ENCODE assay signal across 14 cellular contexts in genomic region chr14:95256776-95257060, GRCh38.
"Had no signal": no experiment of that assay in that cellular context is flagged by ENCODE, and none has a peak within 500 bp of the region (broad histone marks: within the 10 kb centered on the region; RNA-seq: fewer than 3 reads in every experiment).

No MANE protein-coding gene starts in this region.

- H3K36me3 ChIP-seq: gastroesophageal sphincter, sigmoid colon had no signal

- H3K27me3 ChIP-seq: gastroesophageal sphincter, sigmoid colon had no signal

- H3K36me3 Mint-ChIP-seq: activated naive CD4-positive, alpha-beta T cell treated with anti-CD3 and anti-CD28 coated beads, Interleukin-2, amount 50 U/mL, for 24 hours had no signal

- H3K4me3 Mint-ChIP-seq: activated CD4-positive, alpha-beta T cell treated with anti-CD3 and anti-CD28 coated beads, Interleukin-2, amount 10 ng/mL, durations not matched to agents 7 days and 5 days; activated naive CD4-positive, alpha-beta T cell treated with anti-CD3 and anti-CD28 coated beads, Interleukin-2, amount 50 U/mL, for 24 hours; activated T-cell treated with anti-CD3 and anti-CD28 coated beads, Interleukin-2, amount 50 U/mL, for 24 hours; stimulated activated naive B cell treated with anti-CD40 and anti-IgM and Interleukin-4, amounts not matched to agents 10 μg/mL and 1 μg/mL and 100 μg/mL, for 72 hours had no signal

- H3K27ac ChIP-seq: gastroesophageal sphincter, sigmoid colon had no signal

- H3K9me3 ChIP-seq: gastroesophageal sphincter, sigmoid colon had no signal

- H3K4me1 Mint-ChIP-seq: activated CD4-positive, alpha-beta T cell treated with anti-CD3 and anti-CD28 coated beads, Interleukin-2, amount 10 ng/mL, durations not matched to agents 7 days and 5 days had no signal

- DNase-seq: activated CD4-positive, alpha-beta T cell treated with anti-CD3 and anti-CD28 coated beads, Interleukin-2, amount 10 ng/mL, durations not matched to agents 7 days and 5 days; activated CD4-positive, CD25-positive, alpha-beta regulatory T cell; activated effector memory CD4-positive, alpha-beta T cell treated with Interleukin-2 at 50 U/mL for 16 hours; activated T-cell treated with anti-CD3 and anti-CD28 coated beads, Interleukin-2, amount 50 U/mL, for 24 hours; effector CD8-positive, alpha-beta T cell; kidney; left ventricle myocardium superior; mesendoderm; sigmoid colon; stimulated activated CD4-positive, alpha-beta T cell treated with anti-CD3 and anti-CD28 coated beads, Interleukin-2, amount 100 ng/mL, for 24 hours; stimulated activated naive B cell treated with anti-CD40 and anti-IgM and Interleukin-4, amounts not matched to agents 10 μg/mL and 1 μg/mL and 100 μg/mL, for 72 hours; T-helper 2 cell had no signal

- H3K9me3 Mint-ChIP-seq: activated CD4-positive, alpha-beta T cell treated with anti-CD3 and anti-CD28 coated beads, Interleukin-2, amount 10 ng/mL, durations not matched to agents 7 days and 5 days; activated naive CD4-positive, alpha-beta T cell treated with anti-CD3 and anti-CD28 coated beads, Interleukin-2, amount 50 U/mL, for 24 hours; activated T-cell treated with anti-CD3 and anti-CD28 coated beads, Interleukin-2, amount 50 U/mL, for 24 hours; stimulated activated naive B cell treated with anti-CD40 and anti-IgM and Interleukin-4, amounts not matched to agents 10 μg/mL and 1 μg/mL and 100 μg/mL, for 72 hours had no signal

- H3K4me3 ChIP-seq: gastroesophageal sphincter, sigmoid colon had no signal

- ATAC-seq: gastroesophageal sphincter; left ventricle myocardium superior; stimulated activated naive B cell treated with anti-CD40 and anti-IgM and Interleukin-4, amounts not matched to agents 10 μg/mL and 1 μg/mL and 100 μg/mL, for 72 hours had no signal

- H3K27me3 Mint-ChIP-seq: activated CD4-positive, alpha-beta T cell treated with anti-CD3 and anti-CD28 coated beads, Interleukin-2, amount 10 ng/mL, durations not matched to agents 7 days and 5 days; activated naive CD4-positive, alpha-beta T cell treated with anti-CD3 and anti-CD28 coated beads, Interleukin-2, amount 50 U/mL, for 24 hours; stimulated activated naive B cell treated with anti-CD40 and anti-IgM and Interleukin-4, amounts not matched to agents 10 μg/mL and 1 μg/mL and 100 μg/mL, for 72 hours had no signal

- H3K27ac Mint-ChIP-seq: activated CD4-positive, alpha-beta T cell treated with anti-CD3 and anti-CD28 coated beads, Interleukin-2, amount 10 ng/mL, durations not matched to agents 7 days and 5 days; activated naive CD4-positive, alpha-beta T cell treated with anti-CD3 and anti-CD28 coated beads, Interleukin-2, amount 50 U/mL, for 24 hours; activated T-cell treated with anti-CD3 and anti-CD28 coated beads, Interleukin-2, amount 50 U/mL, for 24 hours; stimulated activated naive B cell treated with anti-CD40 and anti-IgM and Interleukin-4, amounts not matched to agents 10 μg/mL and 1 μg/mL and 100 μg/mL, for 72 hours had no signal
